8 cellular contexts compared by ENCODE assay signal in genomic region chr3:129627350-129628168, GRCh38. TPM values are rescaled to one million over a fixed set of nuclear protein-coding genes. Genes with fewer than 3 reads are reported as not detected.
DNase-seq lines count a peak whose midpoint lies in the region; ATAC-seq and TF ChIP-seq lines count a peak whose summit lies in the region.

No MANE protein-coding gene starts in this region.

- peaks cover 2 to 36% (median 24%) of the 10 kb centered on the region in 4 donors for H3K4me1 ChIP-seq in liver (ENCODE audit: control insufficient read depth in 4 of 4, insufficient read depth in 4 of 4, low read length in 3 of 4)

- TF ChIP-seq RAD21 in liver (IDR thresholded peaks at IDR 0.05): peak; percentile 92 to 96

- no peaks in the 10 kb centered on the region for H3K9me3 ChIP-seq in liver (ENCODE audit: control insufficient read depth in 4 of 4, low read length in 3 of 4)

- peak; percentile 51 for ATAC-seq in HG03159 (IDR thresholded peaks at IDR 0.05; ENCODE audit: unreplicated experiment)

- H3K9me3 Mint-ChIP-seq in activated CD4-positive, alpha-beta T cell treated with anti-CD3 and anti-CD28 coated beads, Interleukin-2, amount 10 ng/mL, durations not matched to agents 24 days and 14 days: no peaks in the 10 kb centered on the region

- intact Hi-C loops in activated CD4-positive, alpha-beta T cell treated with anti-CD3 and anti-CD28 coated beads, Interleukin-2, amount 10 ng/mL, durations not matched to agents 24 days and 14 days (cut with micrococcal nuclease): loop anchor here (1.0 to 5.0 kb wide), 5 partner anchors 185 to 375 kb away; partner anchors contain the start of genes IFT122 and TMCC1
- intact Hi-C loops in dorsolateral prefrontal cortex (cut with DNase I): loop anchor here (1.0 to 5.0 kb wide), 8 partner anchors 23 to 480 kb away; partner anchors contain the start of gene TMCC1 (in 1 of the 2)

- H3K27me3 ChIP-seq in dorsolateral prefrontal cortex: no peaks in the 10 kb centered on the region
- no peaks in the 10 kb centered on the region for H3K27me3 ChIP-seq in liver (ENCODE audit: control insufficient read depth in 4 of 4, insufficient read depth in 4 of 4, low read length in 3 of 4)

- TF ChIP-seq CTCF in dorsolateral prefrontal cortex (IDR thresholded peaks at IDR 0.05 in 54 of 56, conservative IDR thresholded peaks at IDR 0.05 in 2 of 56; ENCODE audit: low read depth in 1 of 56, partially characterized antibody in 56 of 56): peak; percentile 50 to 92 (median 85)
- TF ChIP-seq CTCF in liver (IDR thresholded peaks at IDR 0.05; ENCODE audit: low read depth, low read length, missing input control): peak; percentile 79

- H3K27me3 Mint-ChIP-seq in activated CD4-positive, alpha-beta T cell treated with anti-CD3 and anti-CD28 coated beads, Interleukin-2, amount 10 ng/mL, durations not matched to agents 24 days and 14 days: peaks cover 11% of the 10 kb centered on the region

- no peaks in the 10 kb centered on the region for H3K36me3 ChIP-seq in liver (ENCODE audit: control insufficient read depth in 4 of 4, insufficient read depth in 3 of 4, low read depth in 1 of 4, low read length in 3 of 4)

- DNase-seq in activated gamma-delta T cell treated with Interleukin-2 at 50 U/mL for 16 hours (peak; percentile 65), activated gamma-delta T cell (lab: John Stamatoyannopoulos, UW) (no peak), NCI-H510A treated with DMSO at 0.1 percent for 48 hours (lab: John Stamatoyannopoulos, UW) (peak; percentile 92), dorsolateral prefrontal cortex (peak; percentile 55 to 82 (median 76))
- DNase-seq in activated CD4-positive, alpha-beta T cell treated with anti-CD3 and anti-CD28 coated beads, Interleukin-2, amount 10 ng/mL, durations not matched to agents 24 days and 14 days: peak; percentile 88
- peak; percentile 47 to 53 for DNase-seq in stimulated activated CD4-positive, alpha-beta T cell treated with anti-CD3 and anti-CD28 coated beads, Interleukin-2, amount 100 ng/mL, for 48 hours

- peaks cover 20% of the 10 kb centered on the region for H3K4me1 Mint-ChIP-seq in activated CD4-positive, alpha-beta T cell treated with anti-CD3 and anti-CD28 coated beads, Interleukin-2, amount 10 ng/mL, durations not matched to agents 24 days and 14 days

- H3K9ac ChIP-seq in liver (ENCODE audit: low read depth in 1 of 2, low read length in 2 of 2): peak overlapping the region; percentile 63 to 67

- H3K4me3 Mint-ChIP-seq in activated CD4-positive, alpha-beta T cell treated with anti-CD3 and anti-CD28 coated beads, Interleukin-2, amount 10 ng/mL, durations not matched to agents 24 days and 14 days: peak overlapping the region; percentile 94

- peak overlapping the region; percentile 91 for H3K27ac Mint-ChIP-seq in activated CD4-positive, alpha-beta T cell treated with anti-CD3 and anti-CD28 coated beads, Interleukin-2, amount 10 ng/mL, durations not matched to agents 24 days and 14 days

- H3K4me3 ChIP-seq in dorsolateral prefrontal cortex (peak overlapping the region; percentile 46 to 85 (median 71)), liver (ENCODE audit: low read depth in 1 of 3, low read length in 3 of 3) (peak overlapping the region; percentile 73 to 76 (median 73))

- H3K36me3 Mint-ChIP-seq in activated CD4-positive, alpha-beta T cell treated with anti-CD3 and anti-CD28 coated beads, Interleukin-2, amount 10 ng/mL, durations not matched to agents 24 days and 14 days (ENCODE audit: low read depth): no peaks in the 10 kb centered on the region

- H3K27ac ChIP-seq in dorsolateral prefrontal cortex: peak overlapping the region; percentile 63 to 98 (median 93)
- peak overlapping the region; percentile 94 to 96 for H3K27ac ChIP-seq in liver (ENCODE audit: low read depth in 1 of 2, low read length in 2 of 2)

- under 1% methylated on average over 38 of the region's 38 CpGs for WGBS in liver

TF ChIP-seq in liver, 16 proteins besides CTCF, POLR2A, EP300 and RAD21:
- TF ChIP-seq TAF1 (conservative IDR thresholded peaks at IDR 0.05) (peak; percentile 34), GABPA (IDR thresholded peaks at IDR 0.05 in 1 of 2, conservative IDR thresholded peaks at IDR 0.05 in 1 of 2) (peak; percentile 25 to 44), EGR1 (IDR thresholded peaks at IDR 0.05; ENCODE audit: low read depth in 2 of 2) (no peak), JUND (IDR thresholded peaks at IDR 0.05) (peak in 1 of 2 donors; percentile 10), YY1 (IDR thresholded peaks at IDR 0.05) (peak; percentile 68), RXRA (IDR thresholded peaks at IDR 0.05) (peak in 1 of 2 donors; percentile 9)
TF ChIP-seq in liver: peak in this region for 5.

RNA-seq across cellular contexts. Expression of gene PLXND1, which starts 21.1 kb away (rescaled TPM):
- total RNA-seq in activated CD4-positive, alpha-beta T cell treated with anti-CD3 and anti-CD28 coated beads, Interleukin-2, amount 10 ng/mL, durations not matched to agents 24 days and 14 days: 1.6 and 1.7 TPM in 2 replicates
- total RNA-seq in dorsolateral prefrontal cortex (100 to 1,000 TPM in 73 of 120 experiments, 10 to 100 TPM in 47; 60.7 to 184 (median 106) TPM), liver (10 to 100 TPM; 39.4 to 50.2 TPM)
- 10 to 100 TPM; 10.4 to 26.2 TPM for polyA plus RNA-seq in liver

Comparison
In these comparisons a context has a peak if more than half of its experiments do, and no peak if none do; other contexts are left out.
1. RNA of gene PLXND1, which starts 21.1 kb away (total RNA-seq): 60.7 to 184 TPM in dorsolateral prefrontal cortex and 39.4 to 50.2 TPM in liver; 1.6 to 1.7 TPM in activated CD4-positive, alpha-beta T cell treated with anti-CD3 and anti-CD28 coated beads, Interleukin-2, amount 10 ng/mL, durations not matched to agents 24 days and 14 days; every median in the first group is over 10 times any median in the second.